In the genomic region with DNA sequence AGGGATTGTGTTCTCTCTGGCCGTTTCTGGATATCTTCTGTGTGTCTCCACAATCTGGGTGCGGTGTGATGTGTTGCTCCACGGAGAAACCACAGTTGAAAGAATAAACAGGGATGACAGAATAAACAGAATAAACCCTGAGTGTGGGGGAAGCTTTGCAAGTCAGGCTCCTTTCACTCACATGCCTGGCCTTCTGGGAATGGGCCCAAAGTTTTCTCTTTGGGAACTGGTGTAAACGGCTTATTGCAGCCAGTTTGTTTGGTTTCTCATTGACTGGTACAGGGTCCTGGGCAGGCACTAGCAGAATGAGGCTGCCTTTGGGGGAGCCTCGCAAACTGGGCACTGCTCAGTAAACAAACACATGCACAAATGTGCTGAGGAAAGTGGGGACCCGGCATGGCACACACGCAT, we compare ENCODE assay signal across 20 cellular contexts.
DNase-seq lines count a peak whose midpoint lies in the region; ATAC-seq and TF ChIP-seq lines count a peak whose summit lies in the region.
"Had no signal": no experiment of that assay in that cellular context is flagged by ENCODE, and none has a peak within 500 bp of the region (broad histone marks: within the 10 kb centered on the region; RNA-seq: fewer than 3 reads in every experiment).

No MANE protein-coding gene starts in this region.

- no peak for DNase-seq in activated CD4-positive, alpha-beta T cell treated with anti-CD3 and anti-CD28 coated beads, Interleukin-2, amount 10 ng/mL, durations not matched to agents 7 days and 5 days
- no peak for DNase-seq in activated CD4-positive, alpha-beta T cell treated with anti-CD3 and anti-CD28 coated beads, Interleukin-2, amount 50 U/mL, for 48 hours
- DNase-seq in fibroblast of lung (ENCODE audit: low read depth in 2 of 2) (peak; percentile 47 to 90), midbrain (lab: John Stamatoyannopoulos, UW) (peak; percentile 78), tibial nerve (ENCODE audit: low spot score in 2 of 2) (no peak), mesenteric fat pad (ENCODE audit: low spot score) (no peak), NCI-H524 (lab: John Stamatoyannopoulos, UW) (no peak)
- DNase-seq: 8988T; activated CD8-positive, alpha-beta T cell treated with anti-CD3 and anti-CD28 coated beads, Interleukin-2, amount 10 ng/mL, durations not matched to agents 7 days and 5 days; activated gamma-delta T cell treated with Interleukin-2 at 50 U/mL for 16 hours; COR-L47; GDM1; naive thymus-derived CD8-positive, alpha-beta T cell; NCI-H1048; NCI-H510A; small intestine; T-helper 9 cell had no signal

- peaks cover 12% of the 10 kb centered on the region for H3K4me1 Mint-ChIP-seq in activated CD4-positive, alpha-beta T cell treated with anti-CD3 and anti-CD28 coated beads, Interleukin-2, amount 10 ng/mL, durations not matched to agents 7 days and 5 days

- H3K27me3 ChIP-seq in fibroblast of lung (ENCODE audit: control insufficient read depth, insufficient read depth, low read length) = no peaks in the 10 kb centered on the region
- H3K27me3 ChIP-seq in tibial nerve = no peaks in the 10 kb centered on the region

- CTCF ChIA-PET in activated CD4-positive, alpha-beta T cell treated with anti-CD3 and anti-CD28 coated beads, Interleukin-2, amount 10 ng/mL, durations not matched to agents 7 days and 5 days (lab: Charles Lee) = no interaction called here

- H3K4me3 Mint-ChIP-seq in activated CD4-positive, alpha-beta T cell treated with anti-CD3 and anti-CD28 coated beads, Interleukin-2, amount 10 ng/mL, durations not matched to agents 7 days and 5 days = no peak overlapping the region
- H3K4me3 Mint-ChIP-seq: activated CD8-positive, alpha-beta T cell treated with anti-CD3 and anti-CD28 coated beads, Interleukin-2, amount 10 ng/mL, durations not matched to agents 7 days and 5 days; naive thymus-derived CD8-positive, alpha-beta T cell had no signal

- no peak overlapping the region for H3K9ac ChIP-seq in fibroblast of lung (ENCODE audit: insufficient read depth, low read length)

- TF ChIP-seq EP300 in tibial nerve (IDR thresholded peaks at IDR 0.05) = peak in 1 of 2 donors; percentile 61

- peak overlapping the region; percentile 42 for H3K27ac Mint-ChIP-seq in activated CD4-positive, alpha-beta T cell treated with anti-CD3 and anti-CD28 coated beads, Interleukin-2, amount 10 ng/mL, durations not matched to agents 7 days and 5 days
- H3K27ac Mint-ChIP-seq: activated CD8-positive, alpha-beta T cell treated with anti-CD3 and anti-CD28 coated beads, Interleukin-2, amount 10 ng/mL, durations not matched to agents 7 days and 5 days had no signal

- no peaks in the 10 kb centered on the region for H3K36me3 ChIP-seq in fibroblast of lung (ENCODE audit: control insufficient read depth, insufficient read depth, low read length)
- H3K36me3 ChIP-seq in tibial nerve = no peaks in the 10 kb centered on the region

- TF ChIP-seq CTCF in fibroblast of lung (conservative IDR thresholded peaks at IDR 0.05 in 1 of 2, IDR thresholded peaks at IDR 0.05 in 1 of 2; ENCODE audit: low read depth in 1 of 2, low read length in 2 of 2) = no peak
- no peak for TF ChIP-seq CTCF in tibial nerve (IDR thresholded peaks at IDR 0.05)

- H3K4me2 ChIP-seq in fibroblast of lung (ENCODE audit: extremely low read depth, insufficient read depth, low read length) = peak overlapping the region; percentile 56

- H3K4me3 ChIP-seq in fibroblast of lung (replicated peaks in 1 of 4; ENCODE audit: control extremely low read depth in 1 of 4, insufficient read depth in 1 of 4, low read depth in 3 of 4, low read length in 4 of 4) (no peak overlapping the region), tibial nerve (no peak overlapping the region)

- ATAC-seq in GM21447 (IDR thresholded peaks at IDR 0.05; ENCODE audit: unreplicated experiment) = no peak
- ATAC-seq: activated CD8-positive, alpha-beta T cell treated with anti-CD3 and anti-CD28 coated beads, Interleukin-2, amount 10 ng/mL, durations not matched to agents 7 days and 5 days; HCT116; naive thymus-derived CD8-positive, alpha-beta T cell had no signal

- peaks cover 13% of the 10 kb centered on the region for H3K27me3 Mint-ChIP-seq in activated CD4-positive, alpha-beta T cell treated with anti-CD3 and anti-CD28 coated beads, Interleukin-2, amount 10 ng/mL, durations not matched to agents 7 days and 5 days
- H3K27me3 Mint-ChIP-seq: naive thymus-derived CD8-positive, alpha-beta T cell had no signal

- TF ChIP-seq POLR2A in tibial nerve (IDR thresholded peaks at IDR 0.05) = no peak

- H3K9me3 Mint-ChIP-seq in activated CD4-positive, alpha-beta T cell treated with anti-CD3 and anti-CD28 coated beads, Interleukin-2, amount 10 ng/mL, durations not matched to agents 7 days and 5 days = no peaks in the 10 kb centered on the region
- H3K9me3 Mint-ChIP-seq: naive thymus-derived CD8-positive, alpha-beta T cell had no signal

- no peak overlapping the region for H3K27ac ChIP-seq in fibroblast of lung (ENCODE audit: insufficient read depth, low read length)
- H3K27ac ChIP-seq in tibial nerve = peak overlapping the region in 3 of 4 donors; percentile 10 to 75 (median 66)
- H3K27ac ChIP-seq: RWPE1 had no signal

- no peak overlapping the region for H2AFZ ChIP-seq in fibroblast of lung (ENCODE audit: low read length)

- H3K36me3 Mint-ChIP-seq in activated CD4-positive, alpha-beta T cell treated with anti-CD3 and anti-CD28 coated beads, Interleukin-2, amount 10 ng/mL, durations not matched to agents 7 days and 5 days (ENCODE audit: low read depth) = no peaks in the 10 kb centered on the region
- H3K36me3 Mint-ChIP-seq: naive thymus-derived CD8-positive, alpha-beta T cell had no signal

- H3K9me3 ChIP-seq in fibroblast of lung (ENCODE audit: control insufficient read depth, insufficient read depth, low read depth, low read length) (no peaks in the 10 kb centered on the region), tibial nerve (no peaks in the 10 kb centered on the region)

- H3K4me1 ChIP-seq in fibroblast of lung (ENCODE audit: control insufficient read depth, extremely low read depth, insufficient read depth, low read length) (peaks cover 7% of the 10 kb centered on the region), tibial nerve (peaks cover 0 to 50% (median 20%) of the 10 kb centered on the region in 4 donors)

- POLR2A ChIA-PET in activated CD4-positive, alpha-beta T cell treated with anti-CD3 and anti-CD28 coated beads, Interleukin-2, amount 10 ng/mL, durations not matched to agents 7 days and 5 days (lab: Charles Lee) = no interaction called here

- no peaks in the 10 kb centered on the region for H3K79me2 ChIP-seq in fibroblast of lung (ENCODE audit: control insufficient read depth, insufficient read depth, low read length)

- 41 to 47% methylated on average over 7 of the region's 7 CpGs for WGBS in tibial nerve, 2 donors

- no peaks in the 10 kb centered on the region for H4K20me1 ChIP-seq in fibroblast of lung (ENCODE audit: control insufficient read depth, extremely low read depth, insufficient read depth, low read length)

Comparison
In these comparisons a context has a peak if more than half of its experiments do, and no peak if none do; other contexts are left out.
1. DNase-seq: peak in fibroblast of lung (2 of 2) and midbrain (single experiment); none in activated CD4-positive, alpha-beta T cell treated with anti-CD3 and anti-CD28 coated beads, Interleukin-2, amount 10 ng/mL, durations not matched to agents 7 days and 5 days (single experiment), activated CD4-positive, alpha-beta T cell treated with anti-CD3 and anti-CD28 coated beads, Interleukin-2, amount 50 U/mL, for 48 hours (0 of 2), tibial nerve (0 of 2), mesenteric fat pad (single experiment) and NCI-H524 (0 of 2).